24 cellular contexts compared by ENCODE assay signal in genomic region chr5:8216921-8217320, GRCh38.
"Had no signal": no experiment of that assay in that cellular context is flagged by ENCODE, and none has a peak within 500 bp of the region (broad histone marks: within the 10 kb centered on the region; RNA-seq: fewer than 3 reads in every experiment).

No MANE protein-coding gene starts in this region.

- H3K4me1 Mint-ChIP-seq: immature natural killer cell, mesothelial cell of epicardium, naive B cell had no signal

- H3K36me3 Mint-ChIP-seq: immature natural killer cell, mesothelial cell of epicardium, naive B cell had no signal

- H3K9me3 ChIP-seq: lower lobe of right lung, mucosa of descending colon had no signal

- H3K27ac ChIP-seq: coronary artery, dorsolateral prefrontal cortex, esophagus muscularis mucosa, foreskin keratinocyte, gastroesophageal sphincter, heart left ventricle, hepatocyte, left lung, lower lobe of right lung had no signal

- H3K36me3 ChIP-seq: esophagus muscularis mucosa, gastroesophageal sphincter, heart left ventricle, left lung, lower lobe of right lung had no signal

- H3K4me3 ChIP-seq: coronary artery, dorsolateral prefrontal cortex, esophagus muscularis mucosa, gastroesophageal sphincter, heart left ventricle, hepatocyte, left lung, lower lobe of right lung, mucosa of descending colon had no signal

- FAIRE-seq: colon, endothelial cell of umbilical vein, frontal cortex, keratinocyte had no signal

- H3K4me1 ChIP-seq: esophagus muscularis mucosa, foreskin keratinocyte, gastroesophageal sphincter, heart left ventricle, left lung, lower lobe of right lung had no signal

- ATAC-seq: foreskin keratinocyte, gastroesophageal sphincter, heart left ventricle, left cardiac atrium, left lung, left ventricle myocardium superior, lower lobe of right lung, mucosa of descending colon had no signal

- H3K79me2 ChIP-seq: hepatocyte had no signal

- H3K4me3 Mint-ChIP-seq: immature natural killer cell, mesothelial cell of epicardium had no signal

- H3K27me3 Mint-ChIP-seq: naive B cell had no signal

- H2AFZ ChIP-seq: hepatocyte had no signal

- DNase-seq: dermis blood vessel endothelial cell; dorsolateral prefrontal cortex; effector CD4-positive, alpha-beta T cell; effector memory CD4-positive, alpha-beta T cell; foreskin keratinocyte; heart left ventricle; hypothalamus; immature natural killer cell; left cardiac atrium; left ventricle myocardium superior; lower lobe of right lung; mesenchymal stem cell; mucosa of descending colon; naive B cell had no signal

- H3K27me3 ChIP-seq: dorsolateral prefrontal cortex, esophagus muscularis mucosa, foreskin keratinocyte, gastroesophageal sphincter, heart left ventricle, hepatocyte, left lung had no signal

- H3K27ac Mint-ChIP-seq: immature natural killer cell, mesothelial cell of epicardium, naive B cell had no signal

- H3K4me2 ChIP-seq: hepatocyte had no signal
